In the genomic region with DNA sequence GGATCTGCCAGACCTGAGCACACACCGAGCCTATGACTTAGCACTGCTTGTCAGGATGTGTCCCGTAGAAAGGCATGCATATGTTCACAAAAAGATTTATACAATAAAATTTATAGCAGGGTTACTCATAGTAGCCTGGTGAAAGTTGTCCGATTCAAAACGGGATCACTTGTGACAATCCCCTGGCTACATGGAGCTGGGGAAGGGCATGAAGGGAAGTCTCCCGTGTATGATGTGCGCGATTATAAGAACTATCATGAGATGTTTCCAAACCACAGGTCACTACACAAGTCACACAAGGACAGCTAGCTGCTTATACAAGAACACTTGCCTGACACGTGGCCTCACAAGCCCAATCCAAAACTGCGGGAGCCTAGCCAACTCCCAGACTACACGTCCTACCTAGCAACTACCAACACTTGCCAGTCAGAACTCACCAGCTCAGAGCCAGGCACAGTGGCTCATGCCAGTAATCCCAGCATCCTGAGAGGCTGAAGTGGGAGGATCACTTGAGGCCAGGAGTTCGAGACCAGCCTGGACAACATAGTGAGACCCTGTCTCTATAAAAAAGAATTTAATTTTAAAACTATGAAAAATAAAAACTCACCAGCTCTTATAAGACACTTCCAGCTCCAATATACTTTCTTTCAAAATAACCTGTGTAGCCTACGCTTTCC, we compare ENCODE assay signal across 23 cellular contexts. TPM values are rescaled to one million over a fixed set of nuclear protein-coding genes. Genes with fewer than 3 reads are reported as not detected.
A peak's percentile ranks its signal among the peaks of the same experiment; 100 is the strongest.
DNase-seq lines count a peak whose midpoint lies in the region; ATAC-seq and TF ChIP-seq lines count a peak whose summit lies in the region.
"Had no signal": no experiment of that assay in that cellular context is flagged by ENCODE, and none has a peak within 500 bp of the region (broad histone marks: within the 10 kb centered on the region; RNA-seq: fewer than 3 reads in every experiment).

No MANE protein-coding gene starts in this region.

- peak overlapping the region; percentile 21 for H3K14ac ChIP-seq in neuronal stem cell (ENCODE audit: low read length)

- H2AK5ac ChIP-seq in neuronal stem cell (ENCODE audit: low read depth, low read length) = no peak overlapping the region

- WGBS in neuronal stem cell (ENCODE audit: extremely low coverage in 2 of 2, insufficient read length in 2 of 2, insufficient replicate concordance in 1 of 2), 2 donors = 100% methylated on average over 1 of the region's 12 CpGs; no CpG with 5 or more reads in 1 of the 2 donors

- H3K36me3 ChIP-seq in MG63 (no peaks in the 10 kb centered on the region), neuronal stem cell (replicated peaks in 1 of 2; ENCODE audit: control insufficient read depth in 2 of 2, insufficient read depth in 2 of 2, low read length in 2 of 2) (no peaks in the 10 kb centered on the region)
- H3K36me3 ChIP-seq: SJCRH30, suprapubic skin, vagina had no signal

- H4K91ac ChIP-seq in neuronal stem cell (ENCODE audit: low read depth, low read length, poor library complexity) = no peak overlapping the region

- TF ChIP-seq CTCF in astrocyte of the spinal cord (IDR thresholded peaks at IDR 0.05; ENCODE audit: low read depth, low read length) = no peak

- peak overlapping the region; percentile 73 for H3K23ac ChIP-seq in neuronal stem cell (ENCODE audit: low read depth, low read length, poor library complexity)

- no peak overlapping the region for H3K27ac ChIP-seq in neuronal stem cell (replicated peaks; ENCODE audit: low read length)
- H3K27ac ChIP-seq: SJCRH30, suprapubic skin, vagina had no signal

- no peak overlapping the region for H2BK12ac ChIP-seq in neuronal stem cell (ENCODE audit: low read length)

- no peak overlapping the region for H3K4ac ChIP-seq in neuronal stem cell (ENCODE audit: low read length)

- H3K27me3 ChIP-seq in MG63 (no peaks in the 10 kb centered on the region), neuronal stem cell (ENCODE audit: control insufficient read depth in 3 of 3, insufficient read depth in 3 of 3, low read depth in 1 of 3, low read length in 3 of 3) (peaks cover 3 to 18% (median 10%) of the 10 kb centered on the region in 3 experiments)
- H3K27me3 ChIP-seq: SJCRH30, suprapubic skin, vagina had no signal

- in situ Hi-C loops in astrocyte of the spinal cord (cut with HindIII; ENCODE audit: low sequenced_read_pairs) = no loop called here

- no peak overlapping the region for H2BK15ac ChIP-seq in neuronal stem cell (ENCODE audit: low read length)

- no peak overlapping the region for H3K18ac ChIP-seq in neuronal stem cell (ENCODE audit: low read length)

- intact Hi-C loops in posterior cingulate gyrus (cut with DNase I) = no loop called here

- H2BK120ac ChIP-seq in neuronal stem cell (ENCODE audit: low read depth, low read length) = no peak overlapping the region

- H3K9ac ChIP-seq in neuronal stem cell (ENCODE audit: low read depth, low read length, poor library complexity) = no peak overlapping the region

- no peak overlapping the region for H4K8ac ChIP-seq in neuronal stem cell (ENCODE audit: low read depth, low read length)

- no peak overlapping the region for H3K4me3 ChIP-seq in MG63
- no peak overlapping the region for H3K4me3 ChIP-seq in astrocyte of the spinal cord (ENCODE audit: low read depth, low read length)
- no peak overlapping the region for H3K4me3 ChIP-seq in neuronal stem cell (ENCODE audit: low read length in 2 of 2)
- H3K4me3 ChIP-seq: SJCRH30, suprapubic skin, vagina had no signal

- ATAC-seq in HG02759 (IDR thresholded peaks at IDR 0.05; ENCODE audit: unreplicated experiment) = no peak
- ATAC-seq: activated CD8-positive, alpha-beta memory T cell treated with anti-CD3 and anti-CD28 coated beads, Interleukin-2, amount 10 ng/mL, durations not matched to agents 7 days and 5 days; CD8-positive, alpha-beta T cell; left lobe of liver had no signal

- no peak overlapping the region for H2BK5ac ChIP-seq in neuronal stem cell (ENCODE audit: low read length)

- H3K4me2 ChIP-seq in neuronal stem cell (ENCODE audit: insufficient read depth, low read length, poor library complexity, severe bottlenecking) = no peak overlapping the region

- H3K9me3 ChIP-seq in MG63 (no peaks in the 10 kb centered on the region), neuronal stem cell (replicated peaks in 1 of 2; ENCODE audit: control insufficient read depth in 2 of 2, insufficient read depth in 1 of 2, low read depth in 1 of 2, low read length in 2 of 2) (peaks cover 0 to 6% of the 10 kb centered on the region in 2 donors)
- H3K9me3 ChIP-seq: SJCRH30, suprapubic skin, vagina had no signal

- H3K79me1 ChIP-seq in neuronal stem cell (ENCODE audit: low read depth, low read length) = no peaks in the 10 kb centered on the region

- peak; percentile 92 for DNase-seq in DMS 273 (lab: John Stamatoyannopoulos, UW; ENCODE audit: unreplicated experiment)
- peak; percentile 70 for DNase-seq in MG63
- peak; percentile 37 for DNase-seq in astrocyte of the spinal cord (ENCODE audit: low read depth, low spot score)
- no peak for DNase-seq in neuronal stem cell (ENCODE audit: low spot score)
- no peak for DNase-seq in posterior cingulate gyrus
- DNase-seq in NCI-H774 (lab: John Stamatoyannopoulos, UW) = no peak
- no peak for DNase-seq in activated T-cell treated with anti-CD3 and anti-CD28 coated beads, Interleukin-2, amount 50 U/mL, for 1 hour
- DNase-seq: activated CD4-positive, alpha-beta T cell treated with anti-CD3 and anti-CD28 coated beads for 1 hour; activated CD8-positive, alpha-beta memory T cell treated with anti-CD3 and anti-CD28 coated beads, Interleukin-2, amount 10 ng/mL, durations not matched to agents 7 days and 5 days; caudate nucleus; CD8-positive, alpha-beta T cell; DMS79 treated with DMSO at 0.1 percent for 48 hours; head of caudate nucleus; NCI-H1436 treated with DMSO at 0.1 percent for 48 hours; NCI-H2171; NCI-H69; SJCRH30; stimulated activated CD4-positive, alpha-beta T cell treated with anti-CD3 and anti-CD28 coated beads, Interleukin-12 subunit alpha, Interleukin-12 subunit beta, amount 100 ng/mL, for 4 hours had no signal

- no peaks in the 10 kb centered on the region for H3K4me1 ChIP-seq in neuronal stem cell (ENCODE audit: control insufficient read depth in 2 of 2, insufficient read depth in 1 of 2, low read depth in 1 of 2, low read length in 2 of 2)
- H3K4me1 ChIP-seq: suprapubic skin had no signal

- H2AFZ ChIP-seq in neuronal stem cell (ENCODE audit: low read length) = no peak overlapping the region

RNA-seq across cellular contexts. Expression of a gene that starts 7.5 kb away (rescaled TPM):
- 30.3 and 49.7 TPM in 2 replicates for total RNA-seq in MG63 (2014; rRNA removed; shearing (Covaris generic); ENCODE audit: low replicate concordance)
- polyA plus RNA-seq in neuronal stem cell (2013, experiment 1 of 2) = 46.0 TPM
- 45.5 TPM for polyA plus RNA-seq in neuronal stem cell (2013, experiment 2 of 2)

RNA-seq across cellular contexts. Expression of a gene that starts 36.8 kb away (rescaled TPM):
- not detected in 2 replicates for total RNA-seq in MG63 (2014; rRNA removed; shearing (Covaris generic); ENCODE audit: low replicate concordance)
- 0.13 TPM for polyA plus RNA-seq in neuronal stem cell (2013, experiment 1 of 2)
- polyA plus RNA-seq in neuronal stem cell (2013, experiment 2 of 2) = 0.08 TPM
- polyA plus RNA-seq: neural cell had no signal

RNA-seq across cellular contexts. Expression of a gene that starts 42.8 kb away (rescaled TPM):
- total RNA-seq in MG63 (2014; rRNA removed; shearing (Covaris generic); ENCODE audit: low replicate concordance) = 7.2 and 10.8 TPM in 2 replicates
- polyA plus RNA-seq in neuronal stem cell (2013, experiment 1 of 2) = 6.1 TPM
- 6.0 TPM for polyA plus RNA-seq in neuronal stem cell (2013, experiment 2 of 2)

RNA-seq across cellular contexts. Expression of a gene that starts 50.2 kb away (rescaled TPM):
- total RNA-seq in MG63 (2014; rRNA removed; shearing (Covaris generic); ENCODE audit: low replicate concordance) = 26.9 and 31.3 TPM in 2 replicates
- 0.43 TPM for polyA plus RNA-seq in neuronal stem cell (2013, experiment 1 of 2)
- polyA plus RNA-seq in neuronal stem cell (2013, experiment 2 of 2) = 0.46 TPM
- total RNA-seq: activated CD8-positive, alpha-beta memory T cell treated with anti-CD3 and anti-CD28 coated beads, Interleukin-2, amount 10 ng/mL, durations not matched to agents 7 days and 5 days had no signal

Comparison
In these comparisons a context has a peak if more than half of its experiments do, and no peak if none do; other contexts are left out.
1. DNase-seq: peak in DMS 273 (single experiment), MG63 (single experiment) and astrocyte of the spinal cord (single experiment); none in neuronal stem cell (single experiment), posterior cingulate gyrus (0 of 10), NCI-H774 (single experiment) and activated T-cell treated with anti-CD3 and anti-CD28 coated beads, Interleukin-2, amount 50 U/mL, for 1 hour (single experiment).